Comparison of ENCODE assay signal across 1 cellular context in the genomic region with DNA sequence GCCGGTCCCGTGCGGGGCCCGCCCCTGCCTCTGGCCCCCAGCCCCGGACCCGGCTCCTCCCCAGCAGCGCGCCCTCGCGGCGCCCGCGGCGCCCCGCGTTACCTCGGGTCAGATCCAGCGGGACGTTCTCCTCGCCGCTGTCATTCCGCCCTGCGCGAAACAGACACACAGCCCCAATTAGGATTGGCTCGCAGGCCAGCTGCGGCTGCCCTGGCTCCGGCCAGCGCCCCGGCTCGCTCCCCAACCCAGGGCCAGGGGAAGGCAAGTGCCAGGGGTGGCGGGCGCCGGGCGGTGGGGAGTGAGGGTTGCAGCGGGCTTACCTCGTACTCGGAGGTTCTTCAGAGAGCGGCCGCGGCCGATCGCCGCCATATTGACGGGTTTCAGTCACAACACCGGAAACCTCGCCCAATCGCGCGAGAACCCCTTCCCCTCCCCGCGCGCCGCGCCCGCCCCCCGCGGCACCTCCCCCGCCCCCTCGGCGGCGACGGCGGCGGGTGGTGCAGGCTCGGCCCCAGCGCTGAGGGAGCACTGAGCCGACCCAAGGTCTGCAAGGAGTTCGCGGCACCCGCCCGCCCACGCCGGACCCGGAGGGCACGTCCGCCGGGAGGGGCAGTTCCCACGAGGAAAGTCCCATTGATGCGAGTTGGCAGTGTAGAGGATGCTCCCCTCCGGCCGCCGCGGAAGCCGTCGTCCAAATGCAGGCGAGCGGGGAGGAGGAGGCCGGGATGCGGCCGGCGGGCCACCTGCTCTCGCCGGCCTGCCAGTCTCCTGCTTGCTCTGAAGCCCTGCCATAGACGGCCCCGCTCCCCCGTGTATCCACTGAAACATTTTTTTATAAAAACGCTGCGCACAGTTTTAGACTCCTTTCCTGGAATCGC.
TF ChIP-seq lines count a peak whose summit lies in the region.

A gene with protein sequence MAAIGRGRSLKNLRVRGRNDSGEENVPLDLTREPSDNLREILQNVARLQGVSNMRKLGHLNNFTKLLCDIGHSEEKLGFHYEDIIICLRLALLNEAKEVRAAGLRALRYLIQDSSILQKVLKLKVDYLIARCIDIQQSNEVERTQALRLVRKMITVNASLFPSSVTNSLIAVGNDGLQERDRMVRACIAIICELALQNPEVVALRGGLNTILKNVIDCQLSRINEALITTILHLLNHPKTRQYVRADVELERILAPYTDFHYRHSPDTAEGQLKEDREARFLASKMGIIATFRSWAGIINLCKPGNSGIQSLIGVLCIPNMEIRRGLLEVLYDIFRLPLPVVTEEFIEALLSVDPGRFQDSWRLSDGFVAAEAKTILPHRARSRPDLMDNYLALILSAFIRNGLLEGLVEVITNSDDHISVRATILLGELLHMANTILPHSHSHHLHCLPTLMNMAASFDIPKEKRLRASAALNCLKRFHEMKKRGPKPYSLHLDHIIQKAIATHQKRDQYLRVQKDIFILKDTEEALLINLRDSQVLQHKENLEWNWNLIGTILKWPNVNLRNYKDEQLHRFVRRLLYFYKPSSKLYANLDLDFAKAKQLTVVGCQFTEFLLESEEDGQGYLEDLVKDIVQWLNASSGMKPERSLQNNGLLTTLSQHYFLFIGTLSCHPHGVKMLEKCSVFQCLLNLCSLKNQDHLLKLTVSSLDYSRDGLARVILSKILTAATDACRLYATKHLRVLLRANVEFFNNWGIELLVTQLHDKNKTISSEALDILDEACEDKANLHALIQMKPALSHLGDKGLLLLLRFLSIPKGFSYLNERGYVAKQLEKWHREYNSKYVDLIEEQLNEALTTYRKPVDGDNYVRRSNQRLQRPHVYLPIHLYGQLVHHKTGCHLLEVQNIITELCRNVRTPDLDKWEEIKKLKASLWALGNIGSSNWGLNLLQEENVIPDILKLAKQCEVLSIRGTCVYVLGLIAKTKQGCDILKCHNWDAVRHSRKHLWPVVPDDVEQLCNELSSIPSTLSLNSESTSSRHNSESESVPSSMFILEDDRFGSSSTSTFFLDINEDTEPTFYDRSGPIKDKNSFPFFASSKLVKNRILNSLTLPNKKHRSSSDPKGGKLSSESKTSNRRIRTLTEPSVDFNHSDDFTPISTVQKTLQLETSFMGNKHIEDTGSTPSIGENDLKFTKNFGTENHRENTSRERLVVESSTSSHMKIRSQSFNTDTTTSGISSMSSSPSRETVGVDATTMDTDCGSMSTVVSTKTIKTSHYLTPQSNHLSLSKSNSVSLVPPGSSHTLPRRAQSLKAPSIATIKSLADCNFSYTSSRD (N-terminal part only) (minus strand): TSS at position 391 of the 878 bp plus-strand sequence. CDS start 22 bp downstream, at position 369.

TF ChIP-seq in A549, 52 proteins besides CTCF, POLR2A, EP300 and RAD21 (continued from another document):
- TF ChIP-seq, protein P1, sequence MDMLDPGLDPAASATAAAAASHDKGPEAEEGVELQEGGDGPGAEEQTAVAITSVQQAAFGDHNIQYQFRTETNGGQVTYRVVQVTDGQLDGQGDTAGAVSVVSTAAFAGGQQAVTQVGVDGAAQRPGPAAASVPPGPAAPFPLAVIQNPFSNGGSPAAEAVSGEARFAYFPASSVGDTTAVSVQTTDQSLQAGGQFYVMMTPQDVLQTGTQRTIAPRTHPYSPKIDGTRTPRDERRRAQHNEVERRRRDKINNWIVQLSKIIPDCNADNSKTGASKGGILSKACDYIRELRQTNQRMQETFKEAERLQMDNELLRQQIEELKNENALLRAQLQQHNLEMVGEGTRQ (IDR thresholded peaks at IDR 0.05), result no peak
- no peak for TF ChIP-seq JUNB (IDR thresholded peaks at IDR 0.05)
- peak; percentile 46; the same call in 1 of the 2 replicates for TF ChIP-seq HOXB5 (CRISPR knock-in tag; IDR thresholded peaks at IDR 0.05)
- no peak for TF ChIP-seq EHF (CRISPR knock-in tag; IDR thresholded peaks at IDR 0.05)
- no peak for TF ChIP-seq RARB (CRISPR knock-in tag; IDR thresholded peaks at IDR 0.05)
- TF ChIP-seq MYC (IDR thresholded peaks at IDR 0.05; ENCODE audit: borderline replicate concordance, low read length), result peak; percentile 54; the same call in 1 of the 2 replicates
- no peak for TF ChIP-seq POLR2AphosphoS2 (conservative IDR thresholded peaks at IDR 0.05; ENCODE audit: low read length)
- TF ChIP-seq KDM5A (IDR thresholded peaks at IDR 0.05), result peak; percentile 98
- TF ChIP-seq HEYL (CRISPR knock-in tag; IDR thresholded peaks at IDR 0.05), result peak; percentile 74; the same call in 1 of the 2 replicates
- no peak for TF ChIP-seq MAZ (IDR thresholded peaks at IDR 0.05; ENCODE audit: borderline replicate concordance, low read depth, low read length)
- no peak for TF ChIP-seq CBX2 (IDR thresholded peaks at IDR 0.05; ENCODE audit: borderline replicate concordance, low read depth)
- no peak for TF ChIP-seq ZNF302 (CRISPR knock-in tag; IDR thresholded peaks at IDR 0.05)
- TF ChIP-seq, protein P2, sequence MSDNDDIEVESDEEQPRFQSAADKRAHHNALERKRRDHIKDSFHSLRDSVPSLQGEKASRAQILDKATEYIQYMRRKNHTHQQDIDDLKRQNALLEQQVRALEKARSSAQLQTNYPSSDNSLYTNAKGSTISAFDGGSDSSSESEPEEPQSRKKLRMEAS (IDR thresholded peaks at IDR 0.05), result peak; percentile 85
- TF ChIP-seq HDAC2 (IDR thresholded peaks at IDR 0.05), result peak; percentile 77; the same call in 1 of the 2 replicates
- peak; percentile 31; the same call in 1 of the 3 replicates for TF ChIP-seq SMC3 (IDR thresholded peaks at IDR 0.05)
- no peak for TF ChIP-seq MAFK (IDR thresholded peaks at IDR 0.05; ENCODE audit: partially characterized antibody)
- TF ChIP-seq, protein P3, sequence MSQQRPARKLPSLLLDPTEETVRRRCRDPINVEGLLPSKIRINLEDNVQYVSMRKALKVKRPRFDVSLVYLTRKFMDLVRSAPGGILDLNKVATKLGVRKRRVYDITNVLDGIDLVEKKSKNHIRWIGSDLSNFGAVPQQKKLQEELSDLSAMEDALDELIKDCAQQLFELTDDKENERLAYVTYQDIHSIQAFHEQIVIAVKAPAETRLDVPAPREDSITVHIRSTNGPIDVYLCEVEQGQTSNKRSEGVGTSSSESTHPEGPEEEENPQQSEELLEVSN (IDR thresholded peaks at IDR 0.05; ENCODE audit: borderline replicate concordance, low read depth), result no peak
- no peak for TF ChIP-seq ZSCAN20 (CRISPR knock-in tag; IDR thresholded peaks at IDR 0.05)
- TF ChIP-seq SREBF2 (IDR thresholded peaks at IDR 0.05), result no peak
- peak; percentile 70 for TF ChIP-seq GATA3 (IDR thresholded peaks at IDR 0.05; ENCODE audit: borderline replicate concordance)
- TF ChIP-seq CBX8 (IDR thresholded peaks at IDR 0.05), result no peak
- TF ChIP-seq, protein P4, sequence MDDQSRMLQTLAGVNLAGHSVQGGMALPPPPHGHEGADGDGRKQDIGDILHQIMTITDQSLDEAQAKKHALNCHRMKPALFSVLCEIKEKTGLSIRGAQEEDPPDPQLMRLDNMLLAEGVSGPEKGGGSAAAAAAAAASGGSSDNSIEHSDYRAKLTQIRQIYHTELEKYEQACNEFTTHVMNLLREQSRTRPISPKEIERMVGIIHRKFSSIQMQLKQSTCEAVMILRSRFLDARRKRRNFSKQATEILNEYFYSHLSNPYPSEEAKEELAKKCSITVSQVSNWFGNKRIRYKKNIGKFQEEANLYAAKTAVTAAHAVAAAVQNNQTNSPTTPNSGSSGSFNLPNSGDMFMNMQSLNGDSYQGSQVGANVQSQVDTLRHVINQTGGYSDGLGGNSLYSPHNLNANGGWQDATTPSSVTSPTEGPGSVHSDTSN (IDR thresholded peaks at IDR 0.05), result 0 out of 2 replicates have a peak, but pooled peaks have one; percentile 25
- TF ChIP-seq ESRRA (IDR thresholded peaks at IDR 0.05; ENCODE audit: borderline replicate concordance, low read length), result no peak
- TF ChIP-seq FOSB (CRISPR knock-in tag; IDR thresholded peaks at IDR 0.05), result no peak
- peak; percentile 74; the same call in 1 of the 2 replicates for TF ChIP-seq TFCP2L1 (CRISPR knock-in tag; IDR thresholded peaks at IDR 0.05)
- no peak for TF ChIP-seq NR3C1 (IDR thresholded peaks at IDR 0.05)
- TF ChIP-seq, protein P5, sequence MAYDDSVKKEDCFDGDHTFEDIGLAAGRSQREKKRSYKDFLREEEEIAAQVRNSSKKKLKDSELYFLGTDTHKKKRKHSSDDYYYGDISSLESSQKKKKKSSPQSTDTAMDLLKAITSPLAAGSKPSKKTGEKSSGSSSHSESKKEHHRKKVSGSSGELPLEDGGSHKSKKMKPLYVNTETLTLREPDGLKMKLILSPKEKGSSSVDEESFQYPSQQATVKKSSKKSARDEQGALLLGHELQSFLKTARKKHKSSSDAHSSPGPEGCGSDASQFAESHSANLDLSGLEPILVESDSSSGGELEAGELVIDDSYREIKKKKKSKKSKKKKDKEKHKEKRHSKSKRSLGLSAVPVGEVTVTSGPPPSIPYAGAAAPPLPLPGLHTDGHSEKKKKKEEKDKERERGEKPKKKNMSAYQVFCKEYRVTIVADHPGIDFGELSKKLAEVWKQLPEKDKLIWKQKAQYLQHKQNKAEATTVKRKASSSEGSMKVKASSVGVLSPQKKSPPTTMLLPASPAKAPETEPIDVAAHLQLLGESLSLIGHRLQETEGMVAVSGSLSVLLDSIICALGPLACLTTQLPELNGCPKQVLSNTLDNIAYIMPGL (CRISPR knock-in tag; IDR thresholded peaks at IDR 0.05; ENCODE audit: borderline replicate concordance), result no peak
- no peak for TF ChIP-seq RFX5 (IDR thresholded peaks at IDR 0.05)
- TF ChIP-seq, protein P6, sequence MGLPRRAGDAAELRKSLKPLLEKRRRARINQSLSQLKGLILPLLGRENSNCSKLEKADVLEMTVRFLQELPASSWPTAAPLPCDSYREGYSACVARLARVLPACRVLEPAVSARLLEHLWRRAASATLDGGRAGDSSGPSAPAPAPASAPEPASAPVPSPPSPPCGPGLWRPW (IDR thresholded peaks at IDR 0.05), result no peak
- TF ChIP-seq, protein P7, sequence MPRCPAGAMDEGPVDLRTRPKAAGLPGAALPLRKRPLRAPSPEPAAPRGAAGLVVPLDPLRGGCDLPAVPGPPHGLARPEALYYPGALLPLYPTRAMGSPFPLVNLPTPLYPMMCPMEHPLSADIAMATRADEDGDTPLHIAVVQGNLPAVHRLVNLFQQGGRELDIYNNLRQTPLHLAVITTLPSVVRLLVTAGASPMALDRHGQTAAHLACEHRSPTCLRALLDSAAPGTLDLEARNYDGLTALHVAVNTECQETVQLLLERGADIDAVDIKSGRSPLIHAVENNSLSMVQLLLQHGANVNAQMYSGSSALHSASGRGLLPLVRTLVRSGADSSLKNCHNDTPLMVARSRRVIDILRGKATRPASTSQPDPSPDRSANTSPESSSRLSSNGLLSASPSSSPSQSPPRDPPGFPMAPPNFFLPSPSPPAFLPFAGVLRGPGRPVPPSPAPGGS (IDR thresholded peaks at IDR 0.05), result peak; percentile 96
- no peak for TF ChIP-seq BHLHE40 (IDR thresholded peaks at IDR 0.05; ENCODE audit: low read depth, low read length)
- TF ChIP-seq KDM1A (IDR thresholded peaks at IDR 0.05; ENCODE audit: low read depth), result no peak
- TF ChIP-seq CHD4 (IDR thresholded peaks at IDR 0.05; ENCODE audit: borderline replicate concordance), result no peak
- TF ChIP-seq, protein P8, sequence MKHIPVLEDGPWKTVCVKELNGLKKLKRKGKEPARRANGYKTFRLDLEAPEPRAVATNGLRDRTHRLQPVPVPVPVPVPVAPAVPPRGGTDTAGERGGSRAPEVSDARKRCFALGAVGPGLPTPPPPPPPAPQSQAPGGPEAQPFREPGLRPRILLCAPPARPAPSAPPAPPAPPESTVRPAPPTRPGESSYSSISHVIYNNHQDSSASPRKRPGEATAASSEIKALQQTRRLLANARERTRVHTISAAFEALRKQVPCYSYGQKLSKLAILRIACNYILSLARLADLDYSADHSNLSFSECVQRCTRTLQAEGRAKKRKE (CRISPR knock-in tag; IDR thresholded peaks at IDR 0.05; ENCODE audit: low read depth), result 0 out of 2 replicates have a peak, but pooled peaks have one; percentile 71
- no peak for TF ChIP-seq RNF2 (IDR thresholded peaks at IDR 0.05; ENCODE audit: borderline replicate concordance, low read depth)
- no peak; the same call in 1 of the 2 replicates for TF ChIP-seq HOXA7 (CRISPR knock-in tag; IDR thresholded peaks at IDR 0.05)
- TF ChIP-seq TP53 (CRISPR knock-in tag; IDR thresholded peaks at IDR 0.05), result no peak
- peak; percentile 92 to 96 for TF ChIP-seq JUN (IDR thresholded peaks at IDR 0.05)
- no peak for TF ChIP-seq ZFP36 (IDR thresholded peaks at IDR 0.05; ENCODE audit: borderline replicate concordance, partially characterized antibody)
TF ChIP-seq in A549: peak in this region for 16.
